17 cellular contexts compared by ENCODE assay signal in genomic region chr7:94251-94801, GRCh38.
"Had no signal": no experiment of that assay in that cellular context is flagged by ENCODE, and none has a peak within 500 bp of the region (broad histone marks: within the 10 kb centered on the region; RNA-seq: fewer than 3 reads in every experiment).

No MANE protein-coding gene starts in this region.

- DNase-seq: activated CD4-positive, alpha-beta T cell treated with anti-CD3 and anti-CD28 coated beads for 48 hours; activated CD8-positive, alpha-beta memory T cell treated with anti-CD3 and anti-CD28 coated beads, Interleukin-2, amount 50 U/mL, for 48 hours; activated CD8-positive, alpha-beta T cell treated with anti-CD3 and anti-CD28 coated beads, Interleukin-2, amount 10 ng/mL, durations not matched to agents 7 days and 5 days; activated naive CD8-positive, alpha-beta T cell treated with anti-CD3 and anti-CD28 coated beads, Interleukin-2, amount 10 ng/mL, durations not matched to agents 7 days and 5 days; anterior cingulate cortex; esophagus squamous epithelium; foreskin fibroblast; glutamatergic neuron; kidney; left ventricle myocardium superior; posterior cingulate gyrus; stimulated activated CD4-positive, alpha-beta T cell treated with anti-CD3 and anti-CD28 coated beads, Interleukin-4, amount 100 ng/mL, for 4 hours; stomach had no signal

- H3K4me2 ChIP-seq: neural progenitor cell had no signal

- H3K9ac ChIP-seq: neural progenitor cell had no signal

- H3K27ac ChIP-seq: esophagus squamous epithelium, neural progenitor cell, right atrium auricular region, stomach, thoracic aorta had no signal

- H3K4me3 ChIP-seq: esophagus squamous epithelium, neural progenitor cell, right atrium auricular region, skin epidermis, stomach, thoracic aorta had no signal

- H3K27me3 ChIP-seq: right atrium auricular region, stomach had no signal

- ATAC-seq: activated CD8-positive, alpha-beta T cell treated with anti-CD3 and anti-CD28 coated beads, Interleukin-2, amount 10 ng/mL, durations not matched to agents 7 days and 5 days; left ventricle myocardium superior had no signal

- H3K36me3 ChIP-seq: esophagus squamous epithelium, neural progenitor cell, right atrium auricular region, stomach, thoracic aorta had no signal

- H2AFZ ChIP-seq: neural progenitor cell had no signal
